15 cellular contexts compared by ENCODE assay signal in genomic region chr14:55846852-55847471, GRCh38.
A peak's percentile ranks its signal among the peaks of the same experiment; 100 is the strongest.
DNase-seq lines count a peak whose midpoint lies in the region; ATAC-seq and TF ChIP-seq lines count a peak whose summit lies in the region.
"Had no signal": no experiment of that assay in that cellular context is flagged by ENCODE, and none has a peak within 500 bp of the region (broad histone marks: within the 10 kb centered on the region; RNA-seq: fewer than 3 reads in every experiment).

No MANE protein-coding gene starts in this region.

- peak; percentile 49 for ATAC-seq in HG02938 (IDR thresholded peaks at IDR 0.05; ENCODE audit: unreplicated experiment)
- ATAC-seq: stimulated activated naive CD8-positive, alpha-beta T cell treated with anti-CD3 and anti-CD28 coated beads, Interleukin-15, Interleukin-2, amounts not matched to agents 100 U/mL and 50 U/mL, for 24 hours had no signal

- POLR2A ChIA-PET in A673 (lab: Charles Lee; ENCODE audit: low non-redundant PET), result no interaction called here

- H3K27ac ChIP-seq in A673 (ENCODE audit: low read depth, low read length, poor library complexity, severe bottlenecking), result no peak overlapping the region
- H3K27ac ChIP-seq: KMS-11 had no signal

- no peaks in the 10 kb centered on the region for H3K4me1 Mint-ChIP-seq in glutamatergic neuron (ENCODE audit: low read depth, unreplicated experiment)
- H3K4me1 Mint-ChIP-seq: activated naive CD4-positive, alpha-beta T cell treated with anti-CD3 and anti-CD28 coated beads, Interleukin-2, amount 10 ng/mL, durations not matched to agents 7 days and 5 days; naive B cell had no signal

- H3K27ac Mint-ChIP-seq in glutamatergic neuron (ENCODE audit: unreplicated experiment), result no peak overlapping the region
- H3K27ac Mint-ChIP-seq: activated naive CD4-positive, alpha-beta T cell treated with anti-CD3 and anti-CD28 coated beads, Interleukin-2, amount 10 ng/mL, durations not matched to agents 7 days and 5 days; naive B cell had no signal

- H3K27me3 Mint-ChIP-seq in glutamatergic neuron (ENCODE audit: unreplicated experiment), result no peaks in the 10 kb centered on the region
- H3K27me3 Mint-ChIP-seq: activated naive CD4-positive, alpha-beta T cell treated with anti-CD3 and anti-CD28 coated beads, Interleukin-2, amount 10 ng/mL, durations not matched to agents 7 days and 5 days had no signal

- no peaks in the 10 kb centered on the region for H3K36me3 ChIP-seq in A673 (ENCODE audit: insufficient read depth, low read length, poor library complexity, severe bottlenecking)

- BruUV-seq in A673 (replicated peaks; lab: Mats Ljungman, UMichigan), result no TSS peak

- H3K27me3 ChIP-seq in A673 (replicated peaks; ENCODE audit: insufficient read depth, low read depth, low read length, poor library complexity), result no peaks in the 10 kb centered on the region

- peaks cover 19% of the 10 kb centered on the region for H3K4me1 ChIP-seq in A673 (ENCODE audit: insufficient read depth, low read length, poor library complexity, severe bottlenecking)

- CTCF ChIA-PET in A673 (lab: Charles Lee), result no interaction called here

- no peak for TF ChIP-seq CTCF in A673 (conservative IDR thresholded peaks at IDR 0.05; ENCODE audit: low read depth, low read length)
- TF ChIP-seq CTCF in epithelial cell of esophagus (IDR thresholded peaks at IDR 0.05; ENCODE audit: insufficient read depth, low read depth, low read length, missing control alignments), result no peak
- TF ChIP-seq CTCF in glutamatergic neuron (IDR thresholded peaks at IDR 0.05; ENCODE audit: partially characterized antibody, unreplicated experiment), result no peak

- H3K9me3 Mint-ChIP-seq in glutamatergic neuron (ENCODE audit: unreplicated experiment), result no peaks in the 10 kb centered on the region
- H3K9me3 Mint-ChIP-seq: activated naive CD4-positive, alpha-beta T cell treated with anti-CD3 and anti-CD28 coated beads, Interleukin-2, amount 10 ng/mL, durations not matched to agents 7 days and 5 days had no signal

- no peaks in the 10 kb centered on the region for H3K9me3 ChIP-seq in A673 (ENCODE audit: low read depth, low read length, poor library complexity, severe bottlenecking)

- no peak overlapping the region for H3K4me3 Mint-ChIP-seq in glutamatergic neuron (ENCODE audit: unreplicated experiment)
- H3K4me3 Mint-ChIP-seq: activated naive CD4-positive, alpha-beta T cell treated with anti-CD3 and anti-CD28 coated beads, Interleukin-2, amount 10 ng/mL, durations not matched to agents 7 days and 5 days; naive B cell had no signal

- intact Hi-C loops in A673 (cut with micrococcal nuclease; ENCODE audit: unreplicated experiment), result loop anchor here (10.0 kb wide), 1 partner anchor 498 kb away; no protein-coding TSS in a partner anchor

- no peaks in the 10 kb centered on the region for H3K36me3 Mint-ChIP-seq in glutamatergic neuron (ENCODE audit: unreplicated experiment)
- H3K36me3 Mint-ChIP-seq: activated naive CD4-positive, alpha-beta T cell treated with anti-CD3 and anti-CD28 coated beads, Interleukin-2, amount 10 ng/mL, durations not matched to agents 7 days and 5 days; naive B cell had no signal

- H3K4me3 ChIP-seq in A673 (ENCODE audit: low read depth, low read length, poor library complexity, severe bottlenecking) (no peak overlapping the region), epithelial cell of esophagus (ENCODE audit: low read length) (no peak overlapping the region)

- DNase-seq in A673 (ENCODE audit: low spot score) (peak; percentile 34), epithelial cell of esophagus (ENCODE audit: low read depth) (peak; percentile 18), midbrain (lab: John Stamatoyannopoulos, UW) (peak; percentile 1), NCI-H82 treated with DMSO at 0.1 percent for 48 hours (lab: John Stamatoyannopoulos, UW; ENCODE audit: unreplicated experiment) (no peak), HT-29 (ENCODE audit: low spot score) (no peak), glutamatergic neuron (no peak), HUDEP-2 (lab: John Stamatoyannopoulos, UW; ENCODE audit: unreplicated experiment in 76 of 76) (no peak)
- DNase-seq: activated CD4-positive, alpha-beta T cell treated with anti-CD3 and anti-CD28 coated beads for 48 hours; activated naive CD4-positive, alpha-beta T cell treated with anti-CD3 and anti-CD28 coated beads, Interleukin-2, amount 10 ng/mL, durations not matched to agents 7 days and 5 days; GF-D8; naive B cell; NCI-H524 treated with DMSO at 0.1 percent for 48 hours; stimulated activated naive CD8-positive, alpha-beta T cell treated with anti-CD3 and anti-CD28 coated beads, Interleukin-15, Interleukin-2, amounts not matched to agents 100 U/mL and 50 U/mL, for 24 hours had no signal

Comparison
In these comparisons a context has a peak if more than half of its experiments do, and no peak if none do; other contexts are left out.
1. DNase-seq: peak in A673 (single experiment), epithelial cell of esophagus (single experiment) and midbrain (single experiment); none in NCI-H82 treated with DMSO at 0.1 percent for 48 hours (single experiment), HT-29 (single experiment), glutamatergic neuron (single experiment) and HUDEP-2 (0 of 76).